Comparison of ENCODE assay signal across 8 cellular contexts in the genomic region with DNA sequence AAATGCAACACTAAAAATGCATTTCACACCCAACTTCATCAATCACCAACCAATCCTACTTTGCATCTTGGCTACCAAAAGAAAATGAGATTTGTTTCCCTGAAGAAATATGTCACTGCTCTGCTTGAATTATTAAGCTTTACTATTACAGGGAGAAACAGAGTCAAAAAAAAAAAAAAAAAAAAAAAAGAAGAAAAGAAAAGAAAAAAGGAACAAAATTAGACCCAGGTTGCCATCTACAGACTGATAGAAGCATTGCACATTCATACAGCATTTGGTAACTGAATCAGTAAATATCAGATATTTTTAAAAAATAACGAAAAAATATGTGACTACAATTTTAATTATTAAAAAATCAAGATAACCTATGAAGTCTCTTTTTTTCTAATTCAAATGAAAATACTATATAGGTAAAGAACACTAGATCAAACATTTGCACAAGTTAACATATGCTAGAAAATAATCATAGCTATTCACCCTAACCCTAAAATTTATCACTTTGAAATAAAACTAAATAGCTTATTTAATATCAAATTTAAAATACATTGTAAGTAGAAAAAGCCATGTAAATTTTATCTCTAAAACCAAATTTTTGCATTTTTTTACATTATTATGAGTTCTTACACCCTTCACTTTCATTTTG.
DNase-seq lines count a peak whose midpoint lies in the region; ATAC-seq and TF ChIP-seq lines count a peak whose summit lies in the region.

No MANE protein-coding gene starts in this region.

- no peak overlapping the region for H3K4me3 ChIP-seq in AG10803 (ENCODE audit: low read length)
- no peak overlapping the region for H3K4me3 ChIP-seq in GM23338
- no peak overlapping the region for H3K4me3 ChIP-seq in foreskin fibroblast (ENCODE audit: low read depth in 1 of 2, low read length in 2 of 2)
- no peak overlapping the region for H3K4me3 ChIP-seq in suprapubic skin

- no peaks in the 10 kb centered on the region for H3K9me2 ChIP-seq in GM23338 (ENCODE audit: insufficient read depth)

- no peaks in the 10 kb centered on the region for H3K9me3 Mint-ChIP-seq in GM23338

- H4K20me1 ChIP-seq in GM23338 (replicated peaks; ENCODE audit: insufficient read depth): no peaks in the 10 kb centered on the region

- H3K4me3 Mint-ChIP-seq in GM23338: no peak overlapping the region

- H3K4me1 Mint-ChIP-seq in GM23338: peaks cover 15% of the 10 kb centered on the region; the same call in 2 of the 3 replicates

- no peaks in the 10 kb centered on the region for H3K9me3 ChIP-seq in suprapubic skin

- H3K27ac Mint-ChIP-seq in GM23338: no peak overlapping the region

- H3K36me3 ChIP-seq in GM23338 (ENCODE audit: insufficient read depth): no peaks in the 10 kb centered on the region
- H3K36me3 ChIP-seq in suprapubic skin: no peaks in the 10 kb centered on the region

- DNase-seq in AG10803 (ENCODE audit: low read depth) (peak; percentile 17), GM23338 (ENCODE audit: low spot score) (peak; percentile 47), OCI-M1 (lab: John Stamatoyannopoulos, UW) (peak; percentile 68), foreskin fibroblast (peak in 1 of 2 donors; percentile 19), suprapubic skin (ENCODE audit: low spot score in 2 of 2) (no peak), D341Med (ENCODE audit: low spot score) (no peak)

- H3K27me3 ChIP-seq in GM23338 (ENCODE audit: insufficient read depth) (no peaks in the 10 kb centered on the region), suprapubic skin (peaks cover 9% of the 10 kb centered on the region)

- no peak for TF ChIP-seq POLR2A in suprapubic skin (IDR thresholded peaks at IDR 0.05)

- no peak overlapping the region for H3K4me2 ChIP-seq in GM23338

- TF ChIP-seq EP300 in suprapubic skin (IDR thresholded peaks at IDR 0.05): no peak

- H3K79me2 ChIP-seq in GM23338 (replicated peaks; ENCODE audit: insufficient read depth): no peaks in the 10 kb centered on the region

- H3K27me3 Mint-ChIP-seq in GM23338 (ENCODE audit: insufficient read depth, low read depth, poor library complexity): no peaks in the 10 kb centered on the region

- no peaks in the 10 kb centered on the region for H3K4me1 ChIP-seq in GM23338 (ENCODE audit: insufficient read depth)
- no peaks in the 10 kb centered on the region for H3K4me1 ChIP-seq in suprapubic skin

- no peaks in the 10 kb centered on the region for H3F3A ChIP-seq in GM23338 (replicated peaks; ENCODE audit: low read depth)

- no peak for ATAC-seq in GM23338
- no peak for ATAC-seq in HG02885 (IDR thresholded peaks at IDR 0.05; ENCODE audit: poor library complexity, unreplicated experiment)
- ATAC-seq in HG03196 (IDR thresholded peaks at IDR 0.05; ENCODE audit: unreplicated experiment): no peak

- no peak overlapping the region for H3K27ac ChIP-seq in GM23338 (ENCODE audit: low read depth)
- no peak overlapping the region for H3K27ac ChIP-seq in suprapubic skin

- H3K36me3 Mint-ChIP-seq in GM23338 (ENCODE audit: low read depth): no peaks in the 10 kb centered on the region

- 2% methylated on average over 1 of the region's 1 CpG for WGBS in suprapubic skin

- H2AFZ ChIP-seq in GM23338: no peak overlapping the region

- TF ChIP-seq CTCF in AG10803 (conservative IDR thresholded peaks at IDR 0.05; ENCODE audit: low read length): peak; percentile 72
- peak in 1 of 2 experiments; percentile 80; a peak in 3 of 4 replicates for TF ChIP-seq CTCF in GM23338 (conservative IDR thresholded peaks at IDR 0.05; ENCODE audit: low read depth in 2 of 2)
- peak; percentile 51 for TF ChIP-seq CTCF in foreskin fibroblast (IDR thresholded peaks at IDR 0.05; ENCODE audit: low read depth, low read length)
- TF ChIP-seq CTCF in suprapubic skin (IDR thresholded peaks at IDR 0.05): peak in 1 of 2 donors; percentile 19

TF ChIP-seq in GM23338, 12 proteins besides CTCF, POLR2A, EP300 and RAD21 (continues in another document):
- TF ChIP-seq ZNF462 (CRISPR knock-in tag; IDR thresholded peaks at IDR 0.05) (no peak), CREB1 (CRISPR knock-in tag; IDR thresholded peaks at IDR 0.05; ENCODE audit: low read depth) (no peak)
- TF ChIP-seq, protein P1, sequence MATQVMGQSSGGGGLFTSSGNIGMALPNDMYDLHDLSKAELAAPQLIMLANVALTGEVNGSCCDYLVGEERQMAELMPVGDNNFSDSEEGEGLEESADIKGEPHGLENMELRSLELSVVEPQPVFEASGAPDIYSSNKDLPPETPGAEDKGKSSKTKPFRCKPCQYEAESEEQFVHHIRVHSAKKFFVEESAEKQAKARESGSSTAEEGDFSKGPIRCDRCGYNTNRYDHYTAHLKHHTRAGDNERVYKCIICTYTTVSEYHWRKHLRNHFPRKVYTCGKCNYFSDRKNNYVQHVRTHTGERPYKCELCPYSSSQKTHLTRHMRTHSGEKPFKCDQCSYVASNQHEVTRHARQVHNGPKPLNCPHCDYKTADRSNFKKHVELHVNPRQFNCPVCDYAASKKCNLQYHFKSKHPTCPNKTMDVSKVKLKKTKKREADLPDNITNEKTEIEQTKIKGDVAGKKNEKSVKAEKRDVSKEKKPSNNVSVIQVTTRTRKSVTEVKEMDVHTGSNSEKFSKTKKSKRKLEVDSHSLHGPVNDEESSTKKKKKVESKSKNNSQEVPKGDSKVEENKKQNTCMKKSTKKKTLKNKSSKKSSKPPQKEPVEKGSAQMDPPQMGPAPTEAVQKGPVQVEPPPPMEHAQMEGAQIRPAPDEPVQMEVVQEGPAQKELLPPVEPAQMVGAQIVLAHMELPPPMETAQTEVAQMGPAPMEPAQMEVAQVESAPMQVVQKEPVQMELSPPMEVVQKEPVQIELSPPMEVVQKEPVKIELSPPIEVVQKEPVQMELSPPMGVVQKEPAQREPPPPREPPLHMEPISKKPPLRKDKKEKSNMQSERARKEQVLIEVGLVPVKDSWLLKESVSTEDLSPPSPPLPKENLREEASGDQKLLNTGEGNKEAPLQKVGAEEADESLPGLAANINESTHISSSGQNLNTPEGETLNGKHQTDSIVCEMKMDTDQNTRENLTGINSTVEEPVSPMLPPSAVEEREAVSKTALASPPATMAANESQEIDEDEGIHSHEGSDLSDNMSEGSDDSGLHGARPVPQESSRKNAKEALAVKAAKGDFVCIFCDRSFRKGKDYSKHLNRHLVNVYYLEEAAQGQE (IDR thresholded peaks at IDR 0.05; ENCODE audit: unreplicated experiment): no peak

Comparison
In these comparisons a context has a peak if more than half of its experiments do, and no peak if none do; other contexts are left out.
1. DNase-seq: peak in AG10803 (single experiment), GM23338 (single experiment) and OCI-M1 (single experiment); none in suprapubic skin (0 of 2) and D341Med (single experiment).